1 cellular context compared by ENCODE assay signal in genomic region chr2:231227309-231228162, GRCh38.
TF ChIP-seq lines count a peak whose summit lies in the region.

No MANE protein-coding gene starts in this region.

TF ChIP-seq in HepG2, 621 proteins besides CTCF, POLR2A, EP300 and RAD21 (continued from another document and continues in another):
- TF ChIP-seq STAT6 (CRISPR knock-in tag; IDR thresholded peaks at IDR 0.05; ENCODE audit: borderline replicate concordance) (no peak), ZNF619 (CRISPR knock-in tag; IDR thresholded peaks at IDR 0.05) (no peak), IRF2 (CRISPR knock-in tag; IDR thresholded peaks at IDR 0.05) (0 out of 2 replicates have a peak, but pooled peaks have one; percentile 53), FOXA3 (CRISPR knock-in tag; IDR thresholded peaks at IDR 0.05) (no peak), ZBTB1 (CRISPR knock-in tag; IDR thresholded peaks at IDR 0.05; ENCODE audit: borderline replicate concordance) (no peak), HNRNPH1 (optimal IDR thresholded peaks at IDR 0.05; ENCODE audit: low read depth, low read length) (no peak), IRF1 (CRISPR knock-in tag; IDR thresholded peaks at IDR 0.05; ENCODE audit: low read depth) (no peak), SRSF1 (optimal IDR thresholded peaks at IDR 0.05; ENCODE audit: low read depth, low read length) (no peak), ZNF136 (CRISPR knock-in tag; IDR thresholded peaks at IDR 0.05; ENCODE audit: low read depth) (no peak), CENPT (CRISPR knock-in tag; IDR thresholded peaks at IDR 0.05; ENCODE audit: low read depth) (no peak), CREB3 (CRISPR knock-in tag; IDR thresholded peaks at IDR 0.05) (no peak), ZNF33A (CRISPR knock-in tag; IDR thresholded peaks at IDR 0.05; ENCODE audit: borderline replicate concordance) (no peak), NR2F6 (IDR thresholded peaks at IDR 0.05) (no peak), NR2F6 (CRISPR knock-in tag; IDR thresholded peaks at IDR 0.05) (0 out of 2 replicates have a peak, but pooled peaks have one; percentile 12), KDM4B (CRISPR knock-in tag; IDR thresholded peaks at IDR 0.05) (no peak), ZNF646 (CRISPR knock-in tag; IDR thresholded peaks at IDR 0.05) (no peak), MTA3 (CRISPR knock-in tag; IDR thresholded peaks at IDR 0.05) (no peak), BHLHE40 (IDR thresholded peaks at IDR 0.05; ENCODE audit: low read length) (no peak), PREB (CRISPR knock-in tag; IDR thresholded peaks at IDR 0.05) (no peak), TMF1 (CRISPR knock-in tag; IDR thresholded peaks at IDR 0.05; ENCODE audit: low read depth) (no peak), KMT2B (CRISPR knock-in tag; IDR thresholded peaks at IDR 0.05) (no peak), XBP1 (CRISPR knock-in tag; IDR thresholded peaks at IDR 0.05) (no peak), CEBPB (IDR thresholded peaks at IDR 0.05; ENCODE audit: borderline replicate concordance, low read depth, low read length) (no peak), HCFC1 (IDR thresholded peaks at IDR 0.05; ENCODE audit: low read depth, low read length) (no peak), HOXA7 (CRISPR knock-in tag; IDR thresholded peaks at IDR 0.05) (no peak), FOXJ3 (CRISPR knock-in tag; IDR thresholded peaks at IDR 0.05; ENCODE audit: borderline replicate concordance) (no peak), HDAC6 (IDR thresholded peaks at IDR 0.05; ENCODE audit: low read depth, low read length) (no peak), ZNF773 (CRISPR knock-in tag; IDR thresholded peaks at IDR 0.05; ENCODE audit: borderline replicate concordance) (no peak)
- TF ChIP-seq, protein P1, sequence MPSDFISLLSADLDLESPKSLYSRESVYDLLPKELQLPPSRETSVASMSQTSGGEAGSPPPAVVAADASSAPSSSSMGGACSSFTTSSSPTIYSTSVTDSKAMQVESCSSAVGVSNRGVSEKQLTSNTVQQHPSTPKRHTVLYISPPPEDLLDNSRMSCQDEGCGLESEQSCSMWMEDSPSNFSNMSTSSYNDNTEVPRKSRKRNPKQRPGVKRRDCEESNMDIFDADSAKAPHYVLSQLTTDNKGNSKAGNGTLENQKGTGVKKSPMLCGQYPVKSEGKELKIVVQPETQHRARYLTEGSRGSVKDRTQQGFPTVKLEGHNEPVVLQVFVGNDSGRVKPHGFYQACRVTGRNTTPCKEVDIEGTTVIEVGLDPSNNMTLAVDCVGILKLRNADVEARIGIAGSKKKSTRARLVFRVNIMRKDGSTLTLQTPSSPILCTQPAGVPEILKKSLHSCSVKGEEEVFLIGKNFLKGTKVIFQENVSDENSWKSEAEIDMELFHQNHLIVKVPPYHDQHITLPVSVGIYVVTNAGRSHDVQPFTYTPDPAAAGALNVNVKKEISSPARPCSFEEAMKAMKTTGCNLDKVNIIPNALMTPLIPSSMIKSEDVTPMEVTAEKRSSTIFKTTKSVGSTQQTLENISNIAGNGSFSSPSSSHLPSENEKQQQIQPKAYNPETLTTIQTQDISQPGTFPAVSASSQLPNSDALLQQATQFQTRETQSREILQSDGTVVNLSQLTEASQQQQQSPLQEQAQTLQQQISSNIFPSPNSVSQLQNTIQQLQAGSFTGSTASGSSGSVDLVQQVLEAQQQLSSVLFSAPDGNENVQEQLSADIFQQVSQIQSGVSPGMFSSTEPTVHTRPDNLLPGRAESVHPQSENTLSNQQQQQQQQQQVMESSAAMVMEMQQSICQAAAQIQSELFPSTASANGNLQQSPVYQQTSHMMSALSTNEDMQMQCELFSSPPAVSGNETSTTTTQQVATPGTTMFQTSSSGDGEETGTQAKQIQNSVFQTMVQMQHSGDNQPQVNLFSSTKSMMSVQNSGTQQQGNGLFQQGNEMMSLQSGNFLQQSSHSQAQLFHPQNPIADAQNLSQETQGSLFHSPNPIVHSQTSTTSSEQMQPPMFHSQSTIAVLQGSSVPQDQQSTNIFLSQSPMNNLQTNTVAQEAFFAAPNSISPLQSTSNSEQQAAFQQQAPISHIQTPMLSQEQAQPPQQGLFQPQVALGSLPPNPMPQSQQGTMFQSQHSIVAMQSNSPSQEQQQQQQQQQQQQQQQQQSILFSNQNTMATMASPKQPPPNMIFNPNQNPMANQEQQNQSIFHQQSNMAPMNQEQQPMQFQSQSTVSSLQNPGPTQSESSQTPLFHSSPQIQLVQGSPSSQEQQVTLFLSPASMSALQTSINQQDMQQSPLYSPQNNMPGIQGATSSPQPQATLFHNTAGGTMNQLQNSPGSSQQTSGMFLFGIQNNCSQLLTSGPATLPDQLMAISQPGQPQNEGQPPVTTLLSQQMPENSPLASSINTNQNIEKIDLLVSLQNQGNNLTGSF (CRISPR knock-in tag; IDR thresholded peaks at IDR 0.05) = no peak
- TF ChIP-seq, protein P2, sequence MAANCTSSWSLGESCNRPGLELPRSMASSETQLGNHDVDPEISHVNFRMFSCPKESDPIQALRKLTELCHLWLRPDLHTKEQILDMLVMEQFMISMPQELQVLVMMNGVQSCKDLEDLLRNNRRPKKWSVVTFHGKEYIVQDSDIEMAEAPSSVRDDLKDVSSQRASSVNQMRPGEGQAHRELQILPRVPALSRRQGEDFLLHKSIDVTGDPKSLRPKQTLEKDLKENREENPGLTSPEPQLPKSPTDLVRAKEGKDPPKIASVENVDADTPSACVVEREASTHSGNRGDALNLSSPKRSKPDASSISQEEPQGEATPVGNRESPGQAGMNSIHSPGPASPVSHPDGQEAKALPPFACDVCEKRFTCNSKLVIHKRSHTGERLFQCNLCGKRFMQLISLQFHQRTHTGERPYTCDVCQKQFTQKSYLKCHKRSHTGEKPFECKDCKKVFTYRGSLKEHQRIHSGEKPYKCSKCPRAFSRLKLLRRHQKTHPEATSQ (CRISPR knock-in tag; IDR thresholded peaks at IDR 0.05; ENCODE audit: borderline replicate concordance) = no peak
- TF ChIP-seq, protein P3, sequence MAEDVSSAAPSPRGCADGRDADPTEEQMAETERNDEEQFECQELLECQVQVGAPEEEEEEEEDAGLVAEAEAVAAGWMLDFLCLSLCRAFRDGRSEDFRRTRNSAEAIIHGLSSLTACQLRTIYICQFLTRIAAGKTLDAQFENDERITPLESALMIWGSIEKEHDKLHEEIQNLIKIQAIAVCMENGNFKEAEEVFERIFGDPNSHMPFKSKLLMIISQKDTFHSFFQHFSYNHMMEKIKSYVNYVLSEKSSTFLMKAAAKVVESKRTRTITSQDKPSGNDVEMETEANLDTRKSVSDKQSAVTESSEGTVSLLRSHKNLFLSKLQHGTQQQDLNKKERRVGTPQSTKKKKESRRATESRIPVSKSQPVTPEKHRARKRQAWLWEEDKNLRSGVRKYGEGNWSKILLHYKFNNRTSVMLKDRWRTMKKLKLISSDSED (CRISPR knock-in tag; IDR thresholded peaks at IDR 0.05) = no peak
- TF ChIP-seq, protein P4, sequence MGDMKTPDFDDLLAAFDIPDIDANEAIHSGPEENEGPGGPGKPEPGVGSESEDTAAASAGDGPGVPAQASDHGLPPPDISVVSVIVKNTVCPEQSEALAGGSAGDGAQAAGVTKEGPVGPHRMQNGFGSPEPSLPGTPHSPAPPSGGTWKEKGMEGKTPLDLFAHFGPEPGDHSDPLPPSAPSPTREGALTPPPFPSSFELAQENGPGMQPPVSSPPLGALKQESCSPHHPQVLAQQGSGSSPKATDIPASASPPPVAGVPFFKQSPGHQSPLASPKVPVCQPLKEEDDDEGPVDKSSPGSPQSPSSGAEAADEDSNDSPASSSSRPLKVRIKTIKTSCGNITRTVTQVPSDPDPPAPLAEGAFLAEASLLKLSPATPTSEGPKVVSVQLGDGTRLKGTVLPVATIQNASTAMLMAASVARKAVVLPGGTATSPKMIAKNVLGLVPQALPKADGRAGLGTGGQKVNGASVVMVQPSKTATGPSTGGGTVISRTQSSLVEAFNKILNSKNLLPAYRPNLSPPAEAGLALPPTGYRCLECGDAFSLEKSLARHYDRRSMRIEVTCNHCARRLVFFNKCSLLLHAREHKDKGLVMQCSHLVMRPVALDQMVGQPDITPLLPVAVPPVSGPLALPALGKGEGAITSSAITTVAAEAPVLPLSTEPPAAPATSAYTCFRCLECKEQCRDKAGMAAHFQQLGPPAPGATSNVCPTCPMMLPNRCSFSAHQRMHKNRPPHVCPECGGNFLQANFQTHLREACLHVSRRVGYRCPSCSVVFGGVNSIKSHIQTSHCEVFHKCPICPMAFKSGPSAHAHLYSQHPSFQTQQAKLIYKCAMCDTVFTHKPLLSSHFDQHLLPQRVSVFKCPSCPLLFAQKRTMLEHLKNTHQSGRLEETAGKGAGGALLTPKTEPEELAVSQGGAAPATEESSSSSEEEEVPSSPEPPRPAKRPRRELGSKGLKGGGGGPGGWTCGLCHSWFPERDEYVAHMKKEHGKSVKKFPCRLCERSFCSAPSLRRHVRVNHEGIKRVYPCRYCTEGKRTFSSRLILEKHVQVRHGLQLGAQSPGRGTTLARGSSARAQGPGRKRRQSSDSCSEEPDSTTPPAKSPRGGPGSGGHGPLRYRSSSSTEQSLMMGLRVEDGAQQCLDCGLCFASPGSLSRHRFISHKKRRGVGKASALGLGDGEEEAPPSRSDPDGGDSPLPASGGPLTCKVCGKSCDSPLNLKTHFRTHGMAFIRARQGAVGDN (CRISPR knock-in tag; IDR thresholded peaks at IDR 0.05) = peak; percentile 31
